9 cellular contexts compared by ENCODE assay signal in genomic region chr11:5683636-5684387, GRCh38. TPM values are rescaled to one million over a fixed set of nuclear protein-coding genes. Genes with fewer than 3 reads are reported as not detected.
A peak's percentile ranks its signal among the peaks of the same experiment; 100 is the strongest.
DNase-seq lines count a peak whose midpoint lies in the region; ATAC-seq, FAIRE-seq and TF ChIP-seq lines count a peak whose summit lies in the region.
"Not testable (repeated sequence)": the region's sequence is repeated elsewhere in the genome, so short reads cannot be mapped to it uniquely, and the experiment has no call there.
"Had no signal": no experiment of that assay in that cellular context is flagged by ENCODE, and none has a peak within 500 bp of the region (broad histone marks: within the 10 kb centered on the region; RNA-seq: fewer than 3 reads in every experiment).

No MANE protein-coding gene starts in this region.

- TF ChIP-seq RAD21 in GM12878 (IDR thresholded peaks at IDR 0.05; ENCODE audit: insufficient read depth, low read depth, low read length), result not testable (repeated sequence)

- H3F3A ChIP-seq in MM.1S (ENCODE audit: insufficient read depth, low read length), result not testable (repeated sequence)

- H3K27me3 ChIP-seq in MM.1S (replicated peaks; ENCODE audit: insufficient read depth, low read length), result peaks cover 13% of the 10 kb centered on the region; the same call in 1 of the 2 replicates
- H3K27me3 ChIP-seq in GM12878 (replicated peaks in 1 of 2; ENCODE audit: control insufficient read depth in 2 of 2, insufficient read depth in 2 of 2, low read length in 1 of 2); spleen (replicated peaks in 1 of 7); vagina: not testable (repeated sequence)

- 38% methylated on average over 13 of the region's 15 CpGs for WGBS in GM12878 (ENCODE audit: insufficient coverage, insufficient replicate concordance, low lambda C conversion rate, missing lambda C conversion rate)
- WGBS in spleen, 5 donors, result 21 to 40% (median 29%) methylated on average over 12 to 15 of the region's 15 CpGs

- H3K4me2 ChIP-seq in MM.1S (ENCODE audit: low read depth, low read length), result peak overlapping the region; percentile 97
- peak overlapping the region; percentile 77 for H3K4me2 ChIP-seq in GM12878 (ENCODE audit: control insufficient read depth, insufficient read depth)

- H3K9me2 ChIP-seq in MM.1S (replicated peaks; ENCODE audit: insufficient read depth, low read length), result not testable (repeated sequence)

- peak; percentile 51 for TF ChIP-seq POLR2A in GM12878 (IDR thresholded peaks at IDR 0.05; ENCODE audit: low read depth, low read length)
- not testable (repeated sequence) for TF ChIP-seq POLR2A in spleen (IDR thresholded peaks at IDR 0.05); vagina (IDR thresholded peaks at IDR 0.05)

- SMC1A ChIA-PET in GM12878 (lab: Charles Lee; ENCODE audit: uncharacterized antibody, unreplicated experiment), result interaction anchor here (0.7 to 3.8 kb wide), 21 partner anchors 13 to 207 kb away, joined by 3 to 52 read pairs (median 7); partner anchors contain the start of gene TRIM34

- H3K79me2 ChIP-seq in MM.1S (ENCODE audit: low read length), result not testable (repeated sequence)
- H3K79me2 ChIP-seq in GM12878 (ENCODE audit: control insufficient read depth, insufficient read depth, low read length), result peaks cover 29% of the 10 kb centered on the region

- H2AFZ ChIP-seq in MM.1S (ENCODE audit: low read length), result peak overlapping the region; percentile 94; the same call in 1 of the 2 replicates
- not testable (repeated sequence) for H2AFZ ChIP-seq in GM12878 (ENCODE audit: control insufficient read depth, low read depth, low read length)

- H4K20me1 ChIP-seq in MM.1S (ENCODE audit: insufficient read depth, low read length); GM12878 (ENCODE audit: control insufficient read depth, insufficient read depth): not testable (repeated sequence)

- H3K27ac ChIP-seq in MM.1S (ENCODE audit: low read length), result not testable (repeated sequence)
- H3K27ac ChIP-seq in GM12878 (ENCODE audit: control insufficient read depth, insufficient read depth) (peak overlapping the region; percentile 94), spleen (peak overlapping the region; percentile 81 to 97 (median 92)), vagina (peak overlapping the region; percentile 97)

- not testable (repeated sequence) for FAIRE-seq in GM12878 (lab: Jason Lieb, UNC)

- BruUV-seq in GM12878 (replicated peaks; lab: Mats Ljungman, UMichigan), result TSS peak; percentile 98

- intact Hi-C loops in GM12878 (cut with micrococcal nuclease; ENCODE audit: unreplicated experiment), result loop anchor here (1.0 to 2.0 kb wide), 2 partner anchors 59 to 124 kb away; partner anchors contain the start of genes OR52N2 and TRIM34
- intact Hi-C loops in mucosa of descending colon (cut with DNase I, micrococcal nuclease), result loop anchor here in 1 of 2 donors (10.0 kb wide), 1 partner anchor 59 kb away; the partner anchor contains the start of gene TRIM34
- intact Hi-C loops in spleen (cut with DNase I; ENCODE audit: low total_unique reads); vagina (cut with DNase I): not testable (repeated sequence)

- POLR2A ChIA-PET in GM12878 (lab: Charles Lee), result interaction anchor here (0.7 to 2.9 kb wide), 12 partner anchors 10 to 87 kb away, joined by 3 to 28 read pairs (median 4); no protein-coding TSS in a partner anchor

- TF ChIP-seq EP300 in GM12878 (IDR thresholded peaks at IDR 0.05; ENCODE audit: borderline replicate concordance in 1 of 2, control insufficient read depth in 1 of 2, low read depth in 2 of 2, low read length in 2 of 2), result not testable (repeated sequence)

- not testable (repeated sequence) for DNase-seq in MM.1S; GM12878 (ENCODE audit: low read depth, low spot score); spleen; vagina (ENCODE audit: extremely low spot score in 2 of 2)
- DNase-seq in activated CD4-positive, alpha-beta T cell treated with anti-CD3 and anti-CD28 coated beads, Interleukin-2, amount 50 U/mL, for 48 hours, result peak; percentile 45 to 55
- DNase-seq in fibroblast of peridontal ligament (ENCODE audit: extremely low read depth), result peak; percentile 15
- peak in 1 of 3 donors; percentile 18 for DNase-seq in mucosa of descending colon

- H3K9ac ChIP-seq in MM.1S (ENCODE audit: low read length), result peak overlapping the region; percentile 62; the same call in 1 of the 2 replicates
- H3K9ac ChIP-seq in GM12878 (ENCODE audit: control insufficient read depth, insufficient read depth, low read length), result peak overlapping the region; percentile 78

- not testable (repeated sequence) for TF ChIP-seq CTCF in MM.1S (IDR thresholded peaks at IDR 0.05; ENCODE audit: low read length); GM12878 (IDR thresholded peaks at IDR 0.05 in 2 of 3, conservative IDR thresholded peaks at IDR 0.05 in 1 of 3; ENCODE audit: control insufficient read depth in 2 of 3, extremely low read depth in 1 of 3, insufficient read depth in 1 of 3, low read depth in 3 of 3, low read length in 3 of 3); mucosa of descending colon (IDR thresholded peaks at IDR 0.05); spleen (IDR thresholded peaks at IDR 0.05 in 8 of 11, conservative IDR thresholded peaks at IDR 0.05 in 3 of 11); vagina (IDR thresholded peaks at IDR 0.05)

- ATAC-seq in GM12878, result peak; percentile 24
- not testable (repeated sequence) for ATAC-seq in mucosa of descending colon

- not testable (repeated sequence) for H3K9me3 ChIP-seq in MM.1S (replicated peaks; ENCODE audit: insufficient read depth, low read length); GM12878 (replicated peaks; ENCODE audit: control insufficient read depth, insufficient read depth, low read length); mucosa of descending colon; spleen; vagina

- not testable (repeated sequence) for H3K4me1 ChIP-seq in MM.1S (ENCODE audit: low read length); GM12878 (ENCODE audit: control insufficient read depth, insufficient read depth, low read length); mucosa of descending colon (ENCODE audit: low read depth)
- H3K4me1 ChIP-seq in spleen, result peaks cover 6 to 68% (median 37%) of the 10 kb centered on the region in 6 donors
- peaks cover 22% of the 10 kb centered on the region for H3K4me1 ChIP-seq in vagina

- RAD21 ChIA-PET in GM12878 (lab: Charles Lee; ENCODE audit: unreplicated experiment), result interaction anchor here (0.7 to 3.4 kb wide), 19 partner anchors 11 to 208 kb away, joined by 3 to 30 read pairs (median 9); partner anchors contain the start of genes OR52N2 and TRIM34

- not testable (repeated sequence) for H3K36me3 ChIP-seq in MM.1S (replicated peaks; ENCODE audit: insufficient read depth, low read length); mucosa of descending colon (ENCODE audit: low read depth)
- peaks cover 0 to 14% of the 10 kb centered on the region in 2 experiments; a peak in 2 of 4 replicates for H3K36me3 ChIP-seq in GM12878 (ENCODE audit: control insufficient read depth in 2 of 2, insufficient read depth in 2 of 2, low read length in 1 of 2)
- H3K36me3 ChIP-seq in spleen, result peaks cover 0 to 28% (median 18%) of the 10 kb centered on the region in 6 donors
- H3K36me3 ChIP-seq in vagina, result peaks cover 0 to 15% of the 10 kb centered on the region in 2 donors

- CTCF ChIA-PET in GM12878 (lab: Yijun Ruan, JAX), result interaction anchor here (0.6 to 4.3 kb wide), 28 partner anchors 10 to 242 kb away, joined by 3 to 37 read pairs (median 6); partner anchors contain the start of genes OR52N2, OR56B1 and TRIM34

- peak overlapping the region; percentile 93 for H3K4me3 ChIP-seq in GM08714 (ENCODE audit: low read length)
- peak overlapping the region; percentile 77 for H3K4me3 ChIP-seq in MM.1S (ENCODE audit: low read length)
- peak overlapping the region; percentile 87 for H3K4me3 ChIP-seq in GM12878
- H3K4me3 ChIP-seq in mucosa of descending colon, result peak overlapping the region; percentile 17
- peak overlapping the region; percentile 44 to 76 (median 58) for H3K4me3 ChIP-seq in spleen
- peak overlapping the region; percentile 49 to 53 for H3K4me3 ChIP-seq in vagina

- in situ Hi-C loops in GM12878 (cut with MboI), result loop anchor here (25.0 kb wide), 2 partner anchors 1822 to 1828 kb away; partner anchors contain the start of genes PPFIBP2 and STIM1

RNA-seq across cellular contexts. Expression of gene TRIM5, which starts 1.1 kb away (rescaled TPM):
- total RNA-seq in GM12878 (2013; cell fraction: nucleolus; rRNA removed), result 99.9 and 101 TPM in 2 replicates
- total RNA-seq in GM12878 (2014; rRNA removed), result 34.7 and 39.8 TPM in 2 replicates
- 38.8 and 40.3 TPM in 2 replicates for total RNA-seq in GM12878 (2014; rRNA removed; fragmentation: Illumina TruSeq; extraction: Trizol)
- total RNA-seq in GM12878 (2021), result 29.8 and 34.7 TPM in 2 replicates
- polyA plus RNA-seq in GM12878 (2011; ENCODE audit: low read depth), result 16.7 TPM
- 59.7 and 61.7 TPM in 2 replicates for polyA plus RNA-seq in GM12878 (2011; rRNA removed)
- polyA plus RNA-seq in GM12878 (2011; cell fraction: cytosol; rRNA removed), result 26.4 and 34.6 TPM in 2 replicates
- 35.6 and 39.6 TPM in 2 replicates for polyA plus RNA-seq in GM12878 (2011; cell fraction: nucleus; rRNA removed)
- polyA plus RNA-seq in GM12878 (2012), result 23.6 and 26.2 TPM in 2 replicates
- 41.5 and 53.2 TPM in 2 replicates for polyA plus RNA-seq in GM12878 (2014; fragmentation: Illumina TruSeq; extraction: Trizol)
- 10 to 100 TPM; 20.0 to 21.8 TPM for polyA plus RNA-seq in GM12878 (2014; fragmentation: Nextera tagmentation; extraction: Ambion mirVana)
- 23.5 and 23.9 TPM in 2 replicates for polyA plus RNA-seq in GM12878 (2014; rRNA removed)
- polyA plus RNA-seq in GM12878 (2016; fragmentation: Nextera tagmentation; extraction: Ambion mirVana), result 10 to 100 TPM; 24.1 to 29.0 TPM
- 51.3 and 57.4 TPM in 2 replicates for polyA minus RNA-seq in GM12878 (2011; rRNA and poly(A)+ RNA removed)
- polyA minus RNA-seq in GM12878 (2011; cell fraction: cytosol; rRNA and poly(A)+ RNA removed), result 15.9 and 19.4 TPM in 2 replicates
- 22.8 and 24.2 TPM in 2 replicates for polyA minus RNA-seq in GM12878 (2011; cell fraction: nucleus; rRNA and poly(A)+ RNA removed)
- total RNA-seq in mucosa of descending colon, result 10 to 100 TPM; 19.6 to 24.6 (median 21.5) TPM
- total RNA-seq in spleen, result 10 to 100 TPM; 31.1 to 44.3 (median 34.2) TPM
- 10 to 100 TPM in 1 of 3 donors, 1 to 10 TPM in 2; 7.8 to 13.6 (median 9.0) TPM for polyA plus RNA-seq in spleen
- total RNA-seq in vagina, result 20.4 TPM

RNA-seq across cellular contexts. Expression of gene TRIM22, which starts 5.8 kb away (rescaled TPM):
- total RNA-seq in GM12878 (2013; cell fraction: nucleolus; rRNA removed), result 752 and 763 TPM in 2 replicates
- total RNA-seq in GM12878 (2014; rRNA removed) (146 and 198 TPM in 2 replicates), GM12878 (2014; rRNA removed; fragmentation: Illumina TruSeq; extraction: Trizol) (217 and 238 TPM in 2 replicates), GM12878 (2021) (239 and 241 TPM in 2 replicates), mucosa of descending colon (10 to 100 TPM in 2 of 3 donors, 1 to 10 TPM in 1; 9.7 to 47.1 (median 31.5) TPM), spleen (100 to 1,000 TPM; 232 to 336 (median 282) TPM), vagina (32.7 TPM)
- 148 TPM for polyA plus RNA-seq in GM12878 (2011; ENCODE audit: low read depth)
- polyA plus RNA-seq in GM12878 (2011; rRNA removed) (485 and 630 TPM in 2 replicates), GM12878 (2014; fragmentation: Illumina TruSeq; extraction: Trizol) (239 and 325 TPM in 2 replicates), GM12878 (2014; fragmentation: Nextera tagmentation; extraction: Ambion mirVana) (100 to 1,000 TPM; 116 to 143 TPM), GM12878 (2014; rRNA removed) (163 and 194 TPM in 2 replicates), GM12878 (2016; fragmentation: Nextera tagmentation; extraction: Ambion mirVana) (100 to 1,000 TPM; 199 to 208 TPM), spleen (100 to 1,000 TPM; 152 to 169 (median 162) TPM)
- 231 and 235 TPM in 2 replicates for polyA plus RNA-seq in GM12878 (2011; cell fraction: cytosol; rRNA removed)
- 410 and 470 TPM in 2 replicates for polyA plus RNA-seq in GM12878 (2011; cell fraction: nucleus; rRNA removed)
- polyA plus RNA-seq in GM12878 (2012), result 172 and 198 TPM in 2 replicates
- 257 and 282 TPM in 2 replicates for polyA minus RNA-seq in GM12878 (2011; rRNA and poly(A)+ RNA removed)
- 79.8 and 91.3 TPM in 2 replicates for polyA minus RNA-seq in GM12878 (2011; cell fraction: cytosol; rRNA and poly(A)+ RNA removed)
- polyA minus RNA-seq in GM12878 (2011; cell fraction: nucleus; rRNA and poly(A)+ RNA removed), result 138 and 153 TPM in 2 replicates

RNA-seq across cellular contexts. Expression of gene OR56B1, which starts 52.4 kb away (rescaled TPM):
- total RNA-seq in GM12878 (2013; cell fraction: nucleolus; rRNA removed), result 13.2 and 15.1 TPM in 2 replicates
- total RNA-seq in GM12878 (2014; rRNA removed) (0.49 and 0.51 TPM in 2 replicates), GM12878 (2014; rRNA removed; fragmentation: Illumina TruSeq; extraction: Trizol) (0.23 and 0.36 TPM in 2 replicates), GM12878 (2021) (0.21 TPM in 1 of 2 replicates, not detected in the other), mucosa of descending colon (not detected), spleen (1 to 10 TPM in 4 of 7 donors, under 1 TPM in 3; 0.27 to 1.8 (median 1.0) TPM), vagina (not detected)
- 0.31 TPM for polyA plus RNA-seq in GM12878 (2011; ENCODE audit: low read depth)
- polyA plus RNA-seq in GM12878 (2011; rRNA removed) (0.71 and 1.1 TPM in 2 replicates), GM12878 (2014; fragmentation: Illumina TruSeq; extraction: Trizol) (0.21 and 0.38 TPM in 2 replicates), GM12878 (2014; fragmentation: Nextera tagmentation; extraction: Ambion mirVana) (under 1 TPM in 1 of 2 experiments, not detected in 1; 0.04 TPM), GM12878 (2014; rRNA removed) (0.19 and 0.44 TPM in 2 replicates), GM12878 (2016; fragmentation: Nextera tagmentation; extraction: Ambion mirVana) (not detected), spleen (under 1 TPM; 0.06 to 0.11 (median 0.08) TPM)
- polyA plus RNA-seq in GM12878 (2011; cell fraction: cytosol; rRNA removed), result 0.33 and 0.46 TPM in 2 replicates
- polyA plus RNA-seq in GM12878 (2011; cell fraction: nucleus; rRNA removed), result 2.5 and 5.0 TPM in 2 replicates
- polyA plus RNA-seq in GM12878 (2012), result 0.09 and 0.35 TPM in 2 replicates
- polyA minus RNA-seq in GM12878 (2011; rRNA and poly(A)+ RNA removed), result 3.8 and 5.7 TPM in 2 replicates
- polyA minus RNA-seq in GM12878 (2011; cell fraction: cytosol; rRNA and poly(A)+ RNA removed), result not detected in 2 replicates
- polyA minus RNA-seq in GM12878 (2011; cell fraction: nucleus; rRNA and poly(A)+ RNA removed), result 5.0 and 5.3 TPM in 2 replicates
- total RNA-seq: G401 had no signal

RNA-seq across cellular contexts. Expression of gene TRIM34, which starts 59.0 kb away (rescaled TPM):
- total RNA-seq in GM12878 (2013; cell fraction: nucleolus; rRNA removed), result 36.6 and 39.5 TPM in 2 replicates
- total RNA-seq in GM12878 (2014; rRNA removed), result 21.0 and 31.6 TPM in 2 replicates
- total RNA-seq in GM12878 (2014; rRNA removed; fragmentation: Illumina TruSeq; extraction: Trizol), result 27.5 and 29.2 TPM in 2 replicates
- 16.7 and 18.1 TPM in 2 replicates for total RNA-seq in GM12878 (2021)
- 20.2 TPM for polyA plus RNA-seq in GM12878 (2011; ENCODE audit: low read depth)
- polyA plus RNA-seq in GM12878 (2011; rRNA removed), result 51.4 and 68.7 TPM in 2 replicates
- 19.2 and 27.7 TPM in 2 replicates for polyA plus RNA-seq in GM12878 (2011; cell fraction: cytosol; rRNA removed)
- polyA plus RNA-seq in GM12878 (2011; cell fraction: nucleus; rRNA removed), result 52.1 and 65.9 TPM in 2 replicates
- polyA plus RNA-seq in GM12878 (2012), result 19.1 and 21.1 TPM in 2 replicates
- 29.0 and 37.0 TPM in 2 replicates for polyA plus RNA-seq in GM12878 (2014; fragmentation: Illumina TruSeq; extraction: Trizol)
- polyA plus RNA-seq in GM12878 (2014; fragmentation: Nextera tagmentation; extraction: Ambion mirVana), result 10 to 100 TPM; 22.0 to 33.6 TPM
- 16.4 and 19.9 TPM in 2 replicates for polyA plus RNA-seq in GM12878 (2014; rRNA removed)
- polyA plus RNA-seq in GM12878 (2016; fragmentation: Nextera tagmentation; extraction: Ambion mirVana), result 10 to 100 TPM; 16.9 to 19.7 TPM
- 32.7 and 36.4 TPM in 2 replicates for polyA minus RNA-seq in GM12878 (2011; rRNA and poly(A)+ RNA removed)
- 6.4 and 7.1 TPM in 2 replicates for polyA minus RNA-seq in GM12878 (2011; cell fraction: cytosol; rRNA and poly(A)+ RNA removed)
- polyA minus RNA-seq in GM12878 (2011; cell fraction: nucleus; rRNA and poly(A)+ RNA removed), result 8.7 and 12.1 TPM in 2 replicates
- 10 to 100 TPM in 1 of 3 donors, 1 to 10 TPM in 2; 7.3 to 11.9 (median 8.5) TPM for total RNA-seq in mucosa of descending colon
- 10 to 100 TPM; 13.7 to 21.8 (median 17.7) TPM for total RNA-seq in spleen
- 10 to 100 TPM in 2 of 3 donors, 1 to 10 TPM in 1; 9.5 to 14.0 (median 10.5) TPM for polyA plus RNA-seq in spleen
- 6.9 TPM for total RNA-seq in vagina
- total RNA-seq: G401 had no signal

Comparison
In these comparisons a context has a peak if more than half of its experiments do, and no peak if none do; other contexts are left out.
1. H3K4me3 ChIP-seq: peak in every context shown above with its lines; median percentile 93 in GM08714; 87 in GM12878; 77 in MM.1S; 58 in spleen; 51 in vagina; 17 in mucosa of descending colon.